In the genomic region with DNA sequence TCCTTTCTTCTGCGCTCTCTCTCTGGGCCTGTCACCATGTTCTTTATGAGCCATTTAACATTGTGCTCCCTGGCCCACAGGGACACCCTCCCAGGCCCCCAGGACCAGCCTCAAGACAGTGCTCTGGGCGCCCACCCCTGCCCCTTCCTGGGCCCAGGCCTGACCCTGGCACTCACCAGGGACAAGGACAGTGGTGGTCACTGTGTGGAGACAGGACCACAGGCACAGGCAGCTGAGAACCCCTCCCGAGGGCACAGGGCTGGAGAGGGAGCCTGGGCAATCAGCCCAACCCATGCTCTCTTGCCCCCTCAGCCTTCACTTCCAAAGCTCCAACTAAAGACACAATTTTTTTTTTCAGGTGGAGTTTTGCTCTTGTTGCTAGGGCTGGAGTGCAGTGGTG, we compare ENCODE assay signal across 1 cellular context.
TF ChIP-seq lines count a peak whose summit lies in the region.

No MANE protein-coding gene starts in this region.

TF ChIP-seq in SK-N-SH treated with all-trans-retinoic acid at 6 μM for 48 hours, 23 proteins besides CTCF, POLR2A, EP300 and RAD21 (continued from another document):
- TF ChIP-seq, protein P1, sequence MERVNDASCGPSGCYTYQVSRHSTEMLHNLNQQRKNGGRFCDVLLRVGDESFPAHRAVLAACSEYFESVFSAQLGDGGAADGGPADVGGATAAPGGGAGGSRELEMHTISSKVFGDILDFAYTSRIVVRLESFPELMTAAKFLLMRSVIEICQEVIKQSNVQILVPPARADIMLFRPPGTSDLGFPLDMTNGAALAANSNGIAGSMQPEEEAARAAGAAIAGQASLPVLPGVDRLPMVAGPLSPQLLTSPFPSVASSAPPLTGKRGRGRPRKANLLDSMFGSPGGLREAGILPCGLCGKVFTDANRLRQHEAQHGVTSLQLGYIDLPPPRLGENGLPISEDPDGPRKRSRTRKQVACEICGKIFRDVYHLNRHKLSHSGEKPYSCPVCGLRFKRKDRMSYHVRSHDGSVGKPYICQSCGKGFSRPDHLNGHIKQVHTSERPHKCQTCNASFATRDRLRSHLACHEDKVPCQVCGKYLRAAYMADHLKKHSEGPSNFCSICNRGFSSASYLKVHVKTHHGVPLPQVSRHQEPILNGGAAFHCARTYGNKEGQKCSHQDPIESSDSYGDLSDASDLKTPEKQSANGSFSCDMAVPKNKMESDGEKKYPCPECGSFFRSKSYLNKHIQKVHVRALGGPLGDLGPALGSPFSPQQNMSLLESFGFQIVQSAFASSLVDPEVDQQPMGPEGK (CRISPR knock-in tag; IDR thresholded peaks at IDR 0.05; ENCODE audit: borderline replicate concordance) = no peak
- TF ChIP-seq, protein P2, sequence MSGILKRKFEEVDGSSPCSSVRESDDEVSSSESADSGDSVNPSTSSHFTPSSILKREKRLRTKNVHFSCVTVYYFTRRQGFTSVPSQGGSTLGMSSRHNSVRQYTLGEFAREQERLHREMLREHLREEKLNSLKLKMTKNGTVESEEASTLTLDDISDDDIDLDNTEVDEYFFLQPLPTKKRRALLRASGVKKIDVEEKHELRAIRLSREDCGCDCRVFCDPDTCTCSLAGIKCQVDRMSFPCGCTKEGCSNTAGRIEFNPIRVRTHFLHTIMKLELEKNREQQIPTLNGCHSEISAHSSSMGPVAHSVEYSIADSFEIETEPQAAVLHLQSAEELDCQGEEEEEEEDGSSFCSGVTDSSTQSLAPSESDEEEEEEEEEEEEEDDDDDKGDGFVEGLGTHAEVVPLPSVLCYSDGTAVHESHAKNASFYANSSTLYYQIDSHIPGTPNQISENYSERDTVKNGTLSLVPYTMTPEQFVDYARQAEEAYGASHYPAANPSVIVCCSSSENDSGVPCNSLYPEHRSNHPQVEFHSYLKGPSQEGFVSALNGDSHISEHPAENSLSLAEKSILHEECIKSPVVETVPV (CRISPR knock-in tag; IDR thresholded peaks at IDR 0.05) = no peak
- TF ChIP-seq PPARA (CRISPR knock-in tag; IDR thresholded peaks at IDR 0.05; ENCODE audit: borderline replicate concordance) = no peak
